In the genomic region with DNA sequence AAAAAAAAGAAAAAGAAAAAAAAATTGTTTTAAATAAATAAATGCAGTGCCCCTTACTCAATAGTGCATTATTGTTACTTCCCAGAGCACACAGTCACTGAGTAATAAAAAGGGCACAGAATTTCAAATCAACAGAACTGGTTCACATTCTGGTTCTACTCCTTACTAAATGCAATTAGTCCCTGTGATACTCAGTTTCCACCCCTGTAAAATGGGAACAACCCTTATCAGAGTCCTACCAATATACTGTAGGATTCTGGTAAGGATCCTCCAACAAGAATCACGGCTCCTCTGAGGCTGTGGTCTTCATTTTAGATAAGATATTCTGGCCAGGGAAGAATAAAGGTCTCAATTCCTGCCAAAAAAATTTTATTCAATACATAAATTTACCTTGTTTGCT, we compare ENCODE assay signal across 12 cellular contexts. TPM values are rescaled to one million over a fixed set of nuclear protein-coding genes. Genes with fewer than 3 reads are reported as not detected.
DNase-seq lines count a peak whose midpoint lies in the region; ATAC-seq, FAIRE-seq and TF ChIP-seq lines count a peak whose summit lies in the region.
"Had no signal": no experiment of that assay in that cellular context is flagged by ENCODE, and none has a peak within 500 bp of the region (broad histone marks: within the 10 kb centered on the region; RNA-seq: fewer than 3 reads in every experiment).

No MANE protein-coding gene starts in this region.

- WGBS in K562 (ENCODE audit: insufficient coverage, low coverage, missing lambda C conversion rate) = no CpG with 5 or more reads among the region's 1 CpG
- WGBS in thyroid gland, 2 donors = 83 to 88% methylated on average over 1 of the region's 1 CpG

- FAIRE-seq in K562 (lab: Jason Lieb, UNC) (no peak), GM19239 (lab: Jason Lieb, UNC) (no peak)

- H3K4me3 ChIP-seq in HUES48 (ENCODE audit: low read depth, low read length) (no peak overlapping the region), K562 (no peak overlapping the region), mucosa of rectum (ENCODE audit: low read length in 2 of 2) (no peak overlapping the region), thyroid gland (replicated peaks in 1 of 3) (no peak overlapping the region)

- intact Hi-C loops in K562 (cut with micrococcal nuclease) (loop anchor here (10.0 kb wide), 1 partner anchor 48 kb away; a partner anchor contains a TSS), thyroid gland (cut with DNase I) (no loop called here)

- H3K27me3 ChIP-seq in HUES48 (ENCODE audit: control insufficient read depth, insufficient read depth, low read length) = no peaks in the 10 kb centered on the region
- no peaks in the 10 kb centered on the region for H3K27me3 ChIP-seq in K562 (ENCODE audit: control insufficient read depth in 2 of 2, insufficient read depth in 2 of 2, low read length in 2 of 2)
- no peaks in the 10 kb centered on the region for H3K27me3 ChIP-seq in mucosa of rectum (ENCODE audit: control insufficient read depth in 2 of 2, insufficient read depth in 2 of 2, low read length in 2 of 2)
- no peaks in the 10 kb centered on the region for H3K27me3 ChIP-seq in thyroid gland

- no TSS peak for BruUV-seq in K562 (replicated peaks; lab: Mats Ljungman, UMichigan)

- H3K36me3 ChIP-seq in HUES48 (ENCODE audit: control insufficient read depth, insufficient read depth, low read length) (peaks cover 51% of the 10 kb centered on the region), K562 (ENCODE audit: control insufficient read depth, insufficient read depth, low read length) (no peaks in the 10 kb centered on the region; the same call in 2 of the 3 replicates), mucosa of rectum (ENCODE audit: control insufficient read depth in 2 of 2, insufficient read depth in 2 of 2, low read length in 2 of 2) (peaks cover under 1 to 5% of the 10 kb centered on the region in 2 donors), thyroid gland (no peaks in the 10 kb centered on the region)

- no peak for TF ChIP-seq POLR2A in K562 (conservative IDR thresholded peaks at IDR 0.05)
- TF ChIP-seq POLR2A in thyroid gland (IDR thresholded peaks at IDR 0.05) = no peak

- H3K4me2 ChIP-seq in K562 (ENCODE audit: insufficient read depth, low read length) = no peak overlapping the region

- H3K9me3 ChIP-seq in HUES48 (ENCODE audit: control insufficient read depth, insufficient read depth, low read length) (no peaks in the 10 kb centered on the region), K562 (replicated peaks; ENCODE audit: control insufficient read depth, insufficient read depth, low read depth, low read length) (no peaks in the 10 kb centered on the region), mucosa of rectum (ENCODE audit: control insufficient read depth in 2 of 2, low read length in 2 of 2) (no peaks in the 10 kb centered on the region), thyroid gland (no peaks in the 10 kb centered on the region)

- ATAC-seq in K562 = no peak
- no peak for ATAC-seq in HG03520 (IDR thresholded peaks at IDR 0.05; ENCODE audit: unreplicated experiment)
- ATAC-seq: stimulated activated memory B cell treated with anti-CD40 and anti-IgM and Interleukin-4, amounts not matched to agents 10 μg/mL and 1 μg/mL and 100 μg/mL, for 72 hours had no signal

- CTCF ChIA-PET in K562 (lab: Yijun Ruan, JAX; ENCODE audit: low intra/inter-chr PET ratio) = no interaction called here

- no peaks in the 10 kb centered on the region for H3K79me2 ChIP-seq in K562 (ENCODE audit: control insufficient read depth, insufficient read depth, low read length)

- peak overlapping the region; percentile 63 for H3K27ac ChIP-seq in HUES48 (ENCODE audit: low read depth, low read length)
- no peak overlapping the region for H3K27ac ChIP-seq in K562 (ENCODE audit: extremely low read depth, low read depth, low read length)
- peak overlapping the region; percentile 71 to 83 for H3K27ac ChIP-seq in mucosa of rectum (ENCODE audit: low read depth in 2 of 2, low read length in 2 of 2)
- peak overlapping the region; percentile 31 to 72 (median 58) for H3K27ac ChIP-seq in thyroid gland

- no peak for TF ChIP-seq EP300 in K562 (IDR thresholded peaks at IDR 0.05; ENCODE audit: low read length)

- DNase-seq in K562 (ENCODE audit: extremely low read depth in 1 of 4, low spot score in 3 of 4) (no peak), thyroid gland (no peak), GM19239 (ENCODE audit: insufficient read length, low spot score) (no peak), occipital lobe (lab: John Stamatoyannopoulos, UW) (no peak), HuH-7.5 (ENCODE audit: low spot score) (no peak)
- DNase-seq: NCI-H1092 treated with DMSO at 0.1 percent for 48 hours; NCI-H226; stimulated activated CD4-positive, alpha-beta T cell treated with anti-CD3 and anti-CD28 coated beads, Interleukin-4, amount 100 ng/mL, for 1 hour had no signal

- H3K4me1 ChIP-seq in HUES48 (ENCODE audit: control insufficient read depth, insufficient read depth, low read length) (peaks cover 24% of the 10 kb centered on the region), K562 (replicated peaks in 1 of 2; ENCODE audit: control insufficient read depth in 2 of 2, insufficient read depth in 2 of 2, low read length in 2 of 2) (peaks cover 6 to 22% of the 10 kb centered on the region in 2 experiments; a peak in 4 of 5 replicates), mucosa of rectum (ENCODE audit: control insufficient read depth in 2 of 2, insufficient read depth in 2 of 2, low read length in 2 of 2) (peaks cover 35 to 43% of the 10 kb centered on the region in 2 donors), thyroid gland (peaks cover 8 to 41% of the 10 kb centered on the region in 2 donors)

- in situ Hi-C loops in K562 (cut with MboI) = no loop called here

- TF ChIP-seq RAD21 in K562 (CRISPR knock-in tag; conservative IDR thresholded peaks at IDR 0.05 in 1 of 2, IDR thresholded peaks at IDR 0.05 in 1 of 2) = no peak

- no peak for TF ChIP-seq CTCF in K562 (IDR thresholded peaks at IDR 0.05 in 2 of 3, conservative IDR thresholded peaks at IDR 0.05 in 1 of 3; ENCODE audit: insufficient read depth in 2 of 3, low read depth in 1 of 3, low read length in 3 of 3)
- TF ChIP-seq CTCF in thyroid gland (IDR thresholded peaks at IDR 0.05) = no peak

- H3K9ac ChIP-seq in HUES48 (ENCODE audit: low read depth, low read length) (no peak overlapping the region), K562 (ENCODE audit: insufficient read depth in 1 of 2, low read depth in 2 of 2, low read length in 2 of 2) (no peak overlapping the region), mucosa of rectum (ENCODE audit: low read depth in 1 of 2, low read length in 2 of 2) (no peak overlapping the region)

- H2AFZ ChIP-seq in K562 (ENCODE audit: low read depth, low read length) = no peak overlapping the region

- H4K20me1 ChIP-seq in K562 (replicated peaks; ENCODE audit: control insufficient read depth, insufficient read depth, low read length) = no peaks in the 10 kb centered on the region

- no peaks in the 10 kb centered on the region for H3K9me1 ChIP-seq in K562 (ENCODE audit: control insufficient read depth, insufficient read depth, low read length)

- POLR2A ChIA-PET in K562 (lab: Yijun Ruan, JAX) = interaction anchor here (0.7 kb wide), 1 partner anchor 28 kb away, joined by 4 read pairs; no protein-coding TSS in a partner anchor

TF ChIP-seq in K562, 482 proteins besides CTCF, POLR2A, EP300 and RAD21:
- TF ChIP-seq HSF4 (CRISPR knock-in tag; IDR thresholded peaks at IDR 0.05; ENCODE audit: borderline replicate concordance) = no peak
- TF ChIP-seq BCOR (IDR thresholded peaks at IDR 0.05) = 0 out of 2 replicates have a peak, but pooled peaks have one; percentile 21
- peak; percentile 83 for TF ChIP-seq RBM25 (IDR thresholded peaks at IDR 0.05; ENCODE audit: low read depth, low read length, severe bottlenecking)

RNA-seq across cellular contexts. Expression of a gene that starts 50.7 kb away (rescaled TPM):
- 44.6 and 111 TPM in 2 replicates for total RNA-seq in K562 (2011; cell fraction: chromatin; rRNA removed; ENCODE audit: low replicate concordance)
- 156 and 174 TPM in 2 replicates for total RNA-seq in K562 (2011; cell fraction: nucleolus; rRNA removed)
- total RNA-seq in K562 (2011; cell fraction: nucleoplasm; rRNA removed) = 97.9 and 116 TPM in 2 replicates
- total RNA-seq in K562 (2014; rRNA removed) (16.2 and 23.0 TPM in 2 replicates), K562 (2014; rRNA removed; fragmentation: Illumina TruSeq; extraction: Trizol) (5.0 and 7.3 TPM in 2 replicates), K562 (2015; rRNA removed; fragmentation: Illumina TruSeq; extraction: Trizol) (2.1 and 2.6 TPM in 2 replicates), K562 (2021) (17.3 and 23.4 TPM in 2 replicates), thyroid gland (100 to 1,000 TPM in 3 of 4 donors, 10 to 100 TPM in 1; 79.2 to 122 (median 110) TPM), occipital lobe (25.6 TPM)
- polyA plus RNA-seq in K562 (2011; rRNA removed) (32.7 and 46.8 TPM in 2 replicates), K562 (2014; fragmentation: Illumina TruSeq; extraction: Trizol) (9.9 and 13.4 TPM in 2 replicates), K562 (2014; fragmentation: Nextera tagmentation; extraction: Ambion mirVana) (1 to 10 TPM; 1.7 to 2.3 TPM), K562 (2014; rRNA removed) (13.6 and 16.4 TPM in 2 replicates)
- polyA plus RNA-seq in K562 (2011; cell fraction: cytosol; rRNA removed) = 32.7 and 54.9 TPM in 2 replicates
- 27.1 and 62.6 TPM in 2 replicates for polyA plus RNA-seq in K562 (2011; cell fraction: nucleus; rRNA removed)
- polyA plus RNA-seq in K562 (2012) = 14.7 and 25.7 TPM in 2 replicates
- polyA minus RNA-seq in K562 (2011; rRNA and poly(A)+ RNA removed) = 21.7 and 62.1 TPM in 2 replicates
- polyA minus RNA-seq in K562 (2011; cell fraction: cytosol; rRNA and poly(A)+ RNA removed) = 25.3 and 52.3 TPM in 2 replicates
- polyA minus RNA-seq in K562 (2011; cell fraction: nucleus; rRNA and poly(A)+ RNA removed) = 20.0 and 20.7 TPM in 2 replicates
